ENCODE assay signal across 1 cellular context in the genomic region with DNA sequence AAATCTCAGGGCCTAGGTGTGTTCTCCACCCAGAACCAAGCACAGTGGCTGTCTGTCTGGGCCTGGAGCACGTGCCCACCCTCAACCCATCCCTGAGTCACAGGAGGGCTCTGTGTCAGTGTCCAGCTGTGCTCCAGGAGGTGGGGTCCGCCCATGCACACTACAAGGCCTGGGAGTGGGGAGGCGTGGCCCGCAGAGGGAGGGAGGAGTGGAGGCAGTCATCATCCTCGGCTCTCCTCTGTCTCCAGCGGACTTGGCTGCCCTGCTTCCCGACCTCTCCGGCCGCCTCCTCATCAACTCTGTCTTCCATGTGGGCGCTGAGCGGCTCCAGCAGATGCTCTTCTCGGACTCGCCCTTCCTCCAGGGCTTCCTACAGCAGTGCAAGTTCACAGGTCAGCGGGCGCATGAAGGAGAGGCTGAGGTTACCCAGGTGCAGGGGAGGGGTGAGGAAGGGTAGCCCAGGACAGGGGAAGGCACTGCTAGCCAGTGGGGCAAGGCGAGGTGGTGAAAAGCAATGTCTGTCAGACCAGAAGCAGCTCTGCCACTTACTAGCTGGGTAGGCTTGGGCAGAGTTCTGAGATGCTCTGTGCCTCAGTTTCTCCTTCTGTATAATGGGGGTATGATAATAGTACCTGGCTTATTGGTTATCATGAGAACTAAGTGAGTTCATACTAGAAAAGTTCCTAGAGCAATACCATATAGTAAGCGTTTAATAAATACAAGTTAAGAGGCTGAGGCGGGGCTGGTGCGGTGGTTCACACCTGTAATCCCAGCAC.
TF ChIP-seq lines count a peak whose summit lies in the region.

No MANE protein-coding gene starts in this region.

TF ChIP-seq in HCT116, 20 proteins besides CTCF, POLR2A, EP300 and RAD21:
- TF ChIP-seq, protein P1, sequence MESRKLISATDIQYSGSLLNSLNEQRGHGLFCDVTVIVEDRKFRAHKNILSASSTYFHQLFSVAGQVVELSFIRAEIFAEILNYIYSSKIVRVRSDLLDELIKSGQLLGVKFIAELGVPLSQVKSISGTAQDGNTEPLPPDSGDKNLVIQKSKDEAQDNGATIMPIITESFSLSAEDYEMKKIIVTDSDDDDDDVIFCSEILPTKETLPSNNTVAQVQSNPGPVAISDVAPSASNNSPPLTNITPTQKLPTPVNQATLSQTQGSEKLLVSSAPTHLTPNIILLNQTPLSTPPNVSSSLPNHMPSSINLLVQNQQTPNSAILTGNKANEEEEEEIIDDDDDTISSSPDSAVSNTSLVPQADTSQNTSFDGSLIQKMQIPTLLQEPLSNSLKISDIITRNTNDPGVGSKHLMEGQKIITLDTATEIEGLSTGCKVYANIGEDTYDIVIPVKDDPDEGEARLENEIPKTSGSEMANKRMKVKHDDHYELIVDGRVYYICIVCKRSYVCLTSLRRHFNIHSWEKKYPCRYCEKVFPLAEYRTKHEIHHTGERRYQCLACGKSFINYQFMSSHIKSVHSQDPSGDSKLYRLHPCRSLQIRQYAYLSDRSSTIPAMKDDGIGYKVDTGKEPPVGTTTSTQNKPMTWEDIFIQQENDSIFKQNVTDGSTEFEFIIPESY (IDR thresholded peaks at IDR 0.05; ENCODE audit: extremely low read depth, insufficient replicate concordance, low read length) = no peak
- TF ChIP-seq POLR2AphosphoS5 (IDR thresholded peaks at IDR 0.05; ENCODE audit: low read depth, low read length) (no peak), EZH2 (IDR thresholded peaks at IDR 0.05) (no peak), SIN3A (IDR thresholded peaks at IDR 0.05; ENCODE audit: low read depth) (no peak), ZNF274 (IDR thresholded peaks at IDR 0.05; ENCODE audit: low read depth, low read length) (no peak), JUND (IDR thresholded peaks at IDR 0.05) (no peak), EZH2phosphoT487 (IDR thresholded peaks at IDR 0.05; ENCODE audit: borderline replicate concordance) (no peak), CBX3 (IDR thresholded peaks at IDR 0.05; ENCODE audit: low read depth) (no peak), SRF (IDR thresholded peaks at IDR 0.05; ENCODE audit: low read depth) (no peak), YY1 (IDR thresholded peaks at IDR 0.05; ENCODE audit: extremely low read depth, insufficient replicate concordance, low read depth, low read length) (no peak), TCF7L2 (IDR thresholded peaks at IDR 0.05; ENCODE audit: borderline replicate concordance, extremely low read depth, insufficient read depth, insufficient read length) (no peak), CEBPB (IDR thresholded peaks at IDR 0.05; ENCODE audit: low read depth) (no peak)
- TF ChIP-seq, protein P2, sequence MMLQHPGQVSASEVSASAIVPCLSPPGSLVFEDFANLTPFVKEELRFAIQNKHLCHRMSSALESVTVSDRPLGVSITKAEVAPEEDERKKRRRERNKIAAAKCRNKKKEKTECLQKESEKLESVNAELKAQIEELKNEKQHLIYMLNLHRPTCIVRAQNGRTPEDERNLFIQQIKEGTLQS (IDR thresholded peaks at IDR 0.05) = no peak
- TF ChIP-seq, protein P3, sequence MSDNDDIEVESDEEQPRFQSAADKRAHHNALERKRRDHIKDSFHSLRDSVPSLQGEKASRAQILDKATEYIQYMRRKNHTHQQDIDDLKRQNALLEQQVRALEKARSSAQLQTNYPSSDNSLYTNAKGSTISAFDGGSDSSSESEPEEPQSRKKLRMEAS (IDR thresholded peaks at IDR 0.05) = no peak
- TF ChIP-seq, protein P4, sequence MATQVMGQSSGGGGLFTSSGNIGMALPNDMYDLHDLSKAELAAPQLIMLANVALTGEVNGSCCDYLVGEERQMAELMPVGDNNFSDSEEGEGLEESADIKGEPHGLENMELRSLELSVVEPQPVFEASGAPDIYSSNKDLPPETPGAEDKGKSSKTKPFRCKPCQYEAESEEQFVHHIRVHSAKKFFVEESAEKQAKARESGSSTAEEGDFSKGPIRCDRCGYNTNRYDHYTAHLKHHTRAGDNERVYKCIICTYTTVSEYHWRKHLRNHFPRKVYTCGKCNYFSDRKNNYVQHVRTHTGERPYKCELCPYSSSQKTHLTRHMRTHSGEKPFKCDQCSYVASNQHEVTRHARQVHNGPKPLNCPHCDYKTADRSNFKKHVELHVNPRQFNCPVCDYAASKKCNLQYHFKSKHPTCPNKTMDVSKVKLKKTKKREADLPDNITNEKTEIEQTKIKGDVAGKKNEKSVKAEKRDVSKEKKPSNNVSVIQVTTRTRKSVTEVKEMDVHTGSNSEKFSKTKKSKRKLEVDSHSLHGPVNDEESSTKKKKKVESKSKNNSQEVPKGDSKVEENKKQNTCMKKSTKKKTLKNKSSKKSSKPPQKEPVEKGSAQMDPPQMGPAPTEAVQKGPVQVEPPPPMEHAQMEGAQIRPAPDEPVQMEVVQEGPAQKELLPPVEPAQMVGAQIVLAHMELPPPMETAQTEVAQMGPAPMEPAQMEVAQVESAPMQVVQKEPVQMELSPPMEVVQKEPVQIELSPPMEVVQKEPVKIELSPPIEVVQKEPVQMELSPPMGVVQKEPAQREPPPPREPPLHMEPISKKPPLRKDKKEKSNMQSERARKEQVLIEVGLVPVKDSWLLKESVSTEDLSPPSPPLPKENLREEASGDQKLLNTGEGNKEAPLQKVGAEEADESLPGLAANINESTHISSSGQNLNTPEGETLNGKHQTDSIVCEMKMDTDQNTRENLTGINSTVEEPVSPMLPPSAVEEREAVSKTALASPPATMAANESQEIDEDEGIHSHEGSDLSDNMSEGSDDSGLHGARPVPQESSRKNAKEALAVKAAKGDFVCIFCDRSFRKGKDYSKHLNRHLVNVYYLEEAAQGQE (IDR thresholded peaks at IDR 0.05; ENCODE audit: low read depth) = no peak
